ENCODE assay signal across 8 cellular contexts in genomic region chr5:75511435-75512382, GRCh38. TPM values are rescaled to one million over a fixed set of nuclear protein-coding genes. Genes with fewer than 3 reads are reported as not detected.
DNase-seq lines count a peak whose midpoint lies in the region; TF ChIP-seq lines count a peak whose summit lies in the region.

Gene CERT1 (minus strand): TSS chr5:75511629. CDS start chr5:75511207, 422 bp downstream.
Gene POLK (plus strand): TSS chr5:75511891.

- peak within 1 kb of the TSS; percentile 96 for H3K9ac ChIP-seq in neuronal stem cell (ENCODE audit: low read depth, low read length, poor library complexity)

- H3K4ac ChIP-seq in neuronal stem cell (ENCODE audit: low read length) = no peak within 1 kb of the TSS

- WGBS in neuronal stem cell (ENCODE audit: extremely low coverage in 2 of 2, insufficient read length in 2 of 2, insufficient replicate concordance in 1 of 2), 2 donors = no CpG with 5 or more reads among the region's 71 CpGs

- peaks cover 0 to 3% of the 10 kb centered on the region in 2 donors for H3K36me3 ChIP-seq in neuronal stem cell (replicated peaks in 1 of 2; ENCODE audit: control insufficient read depth in 2 of 2, insufficient read depth in 2 of 2, low read length in 2 of 2)

- CTCF ChIA-PET in HEK293T (lab: Yijun Ruan, JAX) = interaction anchor here (1.4 kb wide), 1 partner anchor 169 kb away, joined by 3 read pairs; no protein-coding TSS in a partner anchor

- POLR2A ChIA-PET in HEK293T (lab: Yijun Ruan, JAX) = interaction anchor here (0.8 to 1.8 kb wide), 4 partner anchors 8 to 175 kb away, joined by 3 to 7 read pairs (median 4); partner anchors contain the start of gene HMGCR

- H4K91ac ChIP-seq in neuronal stem cell (ENCODE audit: low read depth, low read length, poor library complexity) = no peak within 1 kb of the TSS

- peak within 1 kb of the TSS; percentile 90 for H2BK5ac ChIP-seq in neuronal stem cell (ENCODE audit: low read length)

- peak within 1 kb of the TSS; percentile 90 for H2BK15ac ChIP-seq in neuronal stem cell (ENCODE audit: low read length)

- H3K4me1 ChIP-seq in neuronal stem cell (ENCODE audit: control insufficient read depth in 2 of 2, insufficient read depth in 1 of 2, low read depth in 1 of 2, low read length in 2 of 2) = peaks cover 0 to 8% of the 10 kb centered on the region in 2 donors

- H2BK120ac ChIP-seq in neuronal stem cell (ENCODE audit: low read depth, low read length) = peak within 1 kb of the TSS; percentile 74

- DNase-seq in GF-D8 (lab: John Stamatoyannopoulos, UW) = peak; percentile 74
- DNase-seq in HEK293T (ENCODE audit: extremely low spot score) = peak; percentile 94
- peak; percentile 96 for DNase-seq in MV-4-11 (lab: John Stamatoyannopoulos, UW)
- peak; percentile 99 for DNase-seq in SK-MEL-5 (ENCODE audit: low read depth, low spot score)
- DNase-seq in activated naive CD4-positive, alpha-beta T cell treated with Interleukin-2 at 50 U/mL for 16 hours = peak; percentile 96
- DNase-seq in foreskin melanocyte = peak; percentile 99
- DNase-seq in neuronal stem cell (ENCODE audit: low spot score) = peak; percentile 96

- peak within 1 kb of the TSS; percentile 70 for H3K27ac ChIP-seq in neuronal stem cell (replicated peaks; ENCODE audit: low read length)

- no peak within 1 kb of the TSS for H4K8ac ChIP-seq in neuronal stem cell (ENCODE audit: low read depth, low read length)

- peak within 1 kb of the TSS; percentile 83 for H3K4me2 ChIP-seq in neuronal stem cell (ENCODE audit: insufficient read depth, low read length, poor library complexity, severe bottlenecking)

- in situ Hi-C loops in SK-MEL-5 (cut with HindIII; ENCODE audit: low pct_unique_long_range_greater_than_20kb, low sequenced_read_pairs) = no loop called here

- H3K79me1 ChIP-seq in neuronal stem cell (ENCODE audit: low read depth, low read length) = peaks cover 2% of the 10 kb centered on the region

- H3K23ac ChIP-seq in neuronal stem cell (ENCODE audit: low read depth, low read length, poor library complexity) = peak within 1 kb of the TSS; percentile 98

- no peaks in the 10 kb centered on the region for H3K27me3 ChIP-seq in neuronal stem cell (ENCODE audit: control insufficient read depth in 3 of 3, insufficient read depth in 3 of 3, low read depth in 1 of 3, low read length in 3 of 3)

- H2BK12ac ChIP-seq in neuronal stem cell (ENCODE audit: low read length) = no peak within 1 kb of the TSS

- peaks cover 0 to 15% of the 10 kb centered on the region in 2 donors for H3K9me3 ChIP-seq in neuronal stem cell (replicated peaks in 1 of 2; ENCODE audit: control insufficient read depth in 2 of 2, insufficient read depth in 1 of 2, low read depth in 1 of 2, low read length in 2 of 2)

- peak within 1 kb of the TSS; percentile 96 for H2AFZ ChIP-seq in neuronal stem cell (ENCODE audit: low read length)

- no peak for TF ChIP-seq CTCF in subcutaneous adipose tissue (IDR thresholded peaks at IDR 0.05; ENCODE audit: low read depth)

- peak within 1 kb of the TSS; percentile 9 for H3K14ac ChIP-seq in neuronal stem cell (ENCODE audit: low read length)

- peak within 1 kb of the TSS; percentile 34 for H2AK5ac ChIP-seq in neuronal stem cell (ENCODE audit: low read depth, low read length)

- peak within 1 kb of the TSS; percentile 99 for H3K18ac ChIP-seq in neuronal stem cell (ENCODE audit: low read length)

- H3K4me3 ChIP-seq in neuronal stem cell (ENCODE audit: low read length in 2 of 2) = peak within 1 kb of the TSS; percentile 85 to 95

TF ChIP-seq in HEK293T, 16 proteins besides CTCF, POLR2A, EP300 and RAD21:
- TF ChIP-seq L3MBTL2 (conservative IDR thresholded peaks at IDR 0.05) (peak; percentile 45; the same call in 1 of the 2 replicates), CTBP1 (IDR thresholded peaks at IDR 0.05; ENCODE audit: borderline replicate concordance) (no peak), SUZ12 (IDR thresholded peaks at IDR 0.05) (peak; percentile 60; the same call in 1 of the 2 replicates), FOXM1 (IDR thresholded peaks at IDR 0.05; ENCODE audit: borderline replicate concordance) (no peak), TARDBP (IDR thresholded peaks at IDR 0.05) (peak; percentile 71), ELF4 (IDR thresholded peaks at IDR 0.05) (0 out of 2 replicates have a peak, but pooled peaks have one; percentile 15), BHLHE40 (IDR thresholded peaks at IDR 0.05; ENCODE audit: borderline replicate concordance) (no peak)

RNA-seq across cellular contexts. Expression of gene CERT1, which starts in this region (rescaled TPM):
- 21.8 and 22.7 TPM in 2 replicates for total RNA-seq in SK-MEL-5 (2014; rRNA removed; shearing (Covaris generic))
- polyA plus RNA-seq in SK-MEL-5 (2015; cell fraction: cytosol; rRNA removed) = 26.5 and 31.9 TPM in 2 replicates
- polyA plus RNA-seq in SK-MEL-5 (2015; cell fraction: nucleus; rRNA removed) = 25.1 and 33.4 TPM in 2 replicates
- polyA plus RNA-seq in neuronal stem cell (2013, experiment 1 of 2) = 23.2 TPM
- 22.3 TPM for polyA plus RNA-seq in neuronal stem cell (2013, experiment 2 of 2)
- total RNA-seq in subcutaneous adipose tissue = 100 to 1,000 TPM in 1 of 4 donors, 10 to 100 TPM in 3; 77.6 to 106 (median 86.1) TPM

RNA-seq across cellular contexts. Expression of gene POLK, which starts in this region (rescaled TPM):
- total RNA-seq in SK-MEL-5 (2014; rRNA removed; shearing (Covaris generic)) = 22.3 and 25.0 TPM in 2 replicates
- polyA plus RNA-seq in SK-MEL-5 (2015; cell fraction: cytosol; rRNA removed) = 11.4 and 13.5 TPM in 2 replicates
- polyA plus RNA-seq in SK-MEL-5 (2015; cell fraction: nucleus; rRNA removed) = 40.8 and 44.7 TPM in 2 replicates
- 11.2 TPM for polyA plus RNA-seq in neuronal stem cell (2013, experiment 1 of 2)
- 11.2 TPM for polyA plus RNA-seq in neuronal stem cell (2013, experiment 2 of 2)
- 10 to 100 TPM; 34.5 to 60.0 (median 45.0) TPM for total RNA-seq in subcutaneous adipose tissue

Comparison
In these comparisons a context has a peak if more than half of its experiments do, and no peak if none do; other contexts are left out.
1. Peak in every context shown above with its lines: DNase-seq, H3K4me3 ChIP-seq and H3K27ac ChIP-seq.